14 cellular contexts compared by ENCODE assay signal in genomic region chr14:103090481-103091020, GRCh38. TPM values are rescaled to one million over a fixed set of nuclear protein-coding genes. Genes with fewer than 3 reads are reported as not detected.
A peak's percentile ranks its signal among the peaks of the same experiment; 100 is the strongest.
DNase-seq lines count a peak whose midpoint lies in the region; TF ChIP-seq lines count a peak whose summit lies in the region.
"Had no signal": no experiment of that assay in that cellular context is flagged by ENCODE, and none has a peak within 500 bp of the region (broad histone marks: within the 10 kb centered on the region; RNA-seq: fewer than 3 reads in every experiment).

No MANE protein-coding gene starts in this region.

- H3K4me2 ChIP-seq in OCI-LY1 (ENCODE audit: low read length), result peak overlapping the region; percentile 77; the same call in 1 of the 2 replicates
- H3K4me2 ChIP-seq in osteoblast (ENCODE audit: insufficient read depth, low read length), result peak overlapping the region; percentile 74

- in situ Hi-C loops in brain microvascular endothelial cell (cut with HindIII; ENCODE audit: low pct_ligation_motif_present, low sequenced_read_pairs), result no loop called here

- H4K20me1 ChIP-seq in OCI-LY1 (ENCODE audit: insufficient read depth, low read length), result no peaks in the 10 kb centered on the region
- no peaks in the 10 kb centered on the region for H4K20me1 ChIP-seq in osteoblast (ENCODE audit: insufficient read depth, low read length)

- H3K9ac ChIP-seq in OCI-LY1 (ENCODE audit: low read length) (no peak overlapping the region), colonic mucosa (ENCODE audit: low read depth in 2 of 2, low read length in 2 of 2) (peak overlapping the region; percentile 5 to 24)

- H3K4me3 Mint-ChIP-seq in activated CD4-positive, alpha-beta T cell treated with anti-CD3 and anti-CD28 coated beads, Interleukin-2, amount 10 ng/mL, durations not matched to agents 7 days and 5 days, result peak overlapping the region; percentile 43

- H3K27ac Mint-ChIP-seq in activated CD4-positive, alpha-beta T cell treated with anti-CD3 and anti-CD28 coated beads, Interleukin-2, amount 10 ng/mL, durations not matched to agents 7 days and 5 days, result no peak overlapping the region

- peaks cover 10% of the 10 kb centered on the region for H3K4me1 ChIP-seq in OCI-LY1 (ENCODE audit: insufficient read depth, low read length, severe bottlenecking)
- H3K4me1 ChIP-seq in colonic mucosa, result peaks cover 20% of the 10 kb centered on the region
- no peaks in the 10 kb centered on the region for H3K4me1 ChIP-seq in osteoblast (ENCODE audit: insufficient read depth, low read length)

- H3K27ac ChIP-seq in OCI-LY1 (ENCODE audit: low read depth, low read length, poor library complexity, severe bottlenecking), result no peak overlapping the region
- H3K27ac ChIP-seq in colonic mucosa, result no peak overlapping the region
- no peak overlapping the region for H3K27ac ChIP-seq in osteoblast (ENCODE audit: low read depth, low read length)
- no peak overlapping the region for H3K27ac ChIP-seq in brain microvascular endothelial cell

- H3K9me3 Mint-ChIP-seq in activated CD4-positive, alpha-beta T cell treated with anti-CD3 and anti-CD28 coated beads, Interleukin-2, amount 10 ng/mL, durations not matched to agents 7 days and 5 days, result no peaks in the 10 kb centered on the region

- no peaks in the 10 kb centered on the region for H3F3A ChIP-seq in OCI-LY1 (ENCODE audit: insufficient read depth, low read length)

- peaks cover 1% of the 10 kb centered on the region for H3K27me3 Mint-ChIP-seq in activated CD4-positive, alpha-beta T cell treated with anti-CD3 and anti-CD28 coated beads, Interleukin-2, amount 10 ng/mL, durations not matched to agents 7 days and 5 days

- peaks cover 3% of the 10 kb centered on the region for H3K4me1 Mint-ChIP-seq in activated CD4-positive, alpha-beta T cell treated with anti-CD3 and anti-CD28 coated beads, Interleukin-2, amount 10 ng/mL, durations not matched to agents 7 days and 5 days

- H3K36me3 ChIP-seq in OCI-LY1 (ENCODE audit: insufficient read depth, low read length) (no peaks in the 10 kb centered on the region), colonic mucosa (no peaks in the 10 kb centered on the region), osteoblast (ENCODE audit: insufficient read depth, low read length) (no peaks in the 10 kb centered on the region), brain microvascular endothelial cell (replicated peaks) (no peaks in the 10 kb centered on the region)
- H3K36me3 ChIP-seq: Peyer's patch had no signal

- no peaks in the 10 kb centered on the region for H3K36me3 Mint-ChIP-seq in activated CD4-positive, alpha-beta T cell treated with anti-CD3 and anti-CD28 coated beads, Interleukin-2, amount 10 ng/mL, durations not matched to agents 7 days and 5 days (ENCODE audit: low read depth)

- H3K27me3 ChIP-seq in OCI-LY1 (ENCODE audit: insufficient read depth, low read length) (peaks cover 6% of the 10 kb centered on the region; the same call in 1 of the 2 replicates), colonic mucosa (peaks cover 4% of the 10 kb centered on the region), osteoblast (ENCODE audit: insufficient read depth, low read length) (no peaks in the 10 kb centered on the region), brain microvascular endothelial cell (replicated peaks) (no peaks in the 10 kb centered on the region)
- H3K27me3 ChIP-seq: Peyer's patch had no signal

- peak overlapping the region; percentile 54 for H3K4me3 ChIP-seq in OCI-LY1 (ENCODE audit: low read depth, low read length, poor library complexity, severe bottlenecking)
- H3K4me3 ChIP-seq in colonic mucosa, result no peak overlapping the region
- peak overlapping the region; percentile 65 for H3K4me3 ChIP-seq in osteoblast (ENCODE audit: insufficient read depth, low read length)
- H3K4me3 ChIP-seq in brain microvascular endothelial cell (ENCODE audit: low read depth, low read length), result no peak overlapping the region

- intact Hi-C loops in colonic mucosa (cut with DNase I), result no loop called here

- H2AFZ ChIP-seq in OCI-LY1 (ENCODE audit: low read length) (no peak overlapping the region), osteoblast (ENCODE audit: low read length) (no peak overlapping the region)

- no peaks in the 10 kb centered on the region for H3K9me2 ChIP-seq in OCI-LY1 (ENCODE audit: low read depth, low read length)

- H3K79me2 ChIP-seq in OCI-LY1 (ENCODE audit: insufficient read depth, low read length), result no peaks in the 10 kb centered on the region
- no peaks in the 10 kb centered on the region for H3K79me2 ChIP-seq in osteoblast (ENCODE audit: insufficient read depth, low read length)

- POLR2A ChIA-PET in activated CD4-positive, alpha-beta T cell treated with anti-CD3 and anti-CD28 coated beads, Interleukin-2, amount 10 ng/mL, durations not matched to agents 7 days and 5 days (lab: Charles Lee), result no interaction called here

- H3K9me3 ChIP-seq in OCI-LY1 (ENCODE audit: low read length) (no peaks in the 10 kb centered on the region), colonic mucosa (no peaks in the 10 kb centered on the region), osteoblast (ENCODE audit: low read depth, low read length) (no peaks in the 10 kb centered on the region)
- H3K9me3 ChIP-seq: Peyer's patch had no signal

- TF ChIP-seq CTCF in OCI-LY1 (IDR thresholded peaks at IDR 0.05; ENCODE audit: low read length), result no peak
- TF ChIP-seq CTCF in colonic mucosa (IDR thresholded peaks at IDR 0.05), result no peak
- TF ChIP-seq CTCF in osteoblast (IDR thresholded peaks at IDR 0.05; ENCODE audit: extremely low read depth, low read depth, low read length), result no peak
- no peak for TF ChIP-seq CTCF in brain microvascular endothelial cell (IDR thresholded peaks at IDR 0.05; ENCODE audit: low read depth, low read length, missing control alignments)

- no peak for DNase-seq in activated CD4-positive, alpha-beta T cell treated with anti-CD3 and anti-CD28 coated beads, Interleukin-2, amount 10 ng/mL, durations not matched to agents 7 days and 5 days
- DNase-seq in activated CD4-positive, alpha-beta T cell treated with anti-CD3 and anti-CD28 coated beads for 1 hour, result no peak
- DNase-seq in colonic mucosa, result no peak
- DNase-seq in osteoblast (ENCODE audit: insufficient read length, low spot score, missing footprints), result no peak
- DNase-seq in nucleus accumbens (lab: John Stamatoyannopoulos, UW), result no peak
- DNase-seq in brain microvascular endothelial cell, result no peak
- DNase-seq in NK-92 (lab: John Stamatoyannopoulos, UW; ENCODE audit: unreplicated experiment), result no peak
- DNase-seq: NCI-H2227 treated with DMSO at 0.1 percent for 48 hours, Peyer's patch had no signal

- CTCF ChIA-PET in activated CD4-positive, alpha-beta T cell treated with anti-CD3 and anti-CD28 coated beads, Interleukin-2, amount 10 ng/mL, durations not matched to agents 7 days and 5 days (lab: Charles Lee), result interaction anchor here (0.7 kb wide), 2 partner anchors 15 to 397 kb away, joined by 3 to 4 read pairs; no protein-coding TSS in a partner anchor

RNA-seq across cellular contexts. Expression of gene EXOC3L4, which starts 4.0 kb away (rescaled TPM):
- not detected for total RNA-seq in activated CD4-positive, alpha-beta T cell treated with anti-CD3 and anti-CD28 coated beads, Interleukin-2, amount 10 ng/mL, durations not matched to agents 7 days and 5 days
- 10 to 100 TPM; 11.3 to 15.6 TPM for total RNA-seq in colonic mucosa
- 0.29 TPM in 1 of 2 replicates, not detected in the other for total RNA-seq in osteoblast
- total RNA-seq: M059J; T-helper 2 cell treated with Interferon-gamma antibody and Interleukin-4, amounts not matched to agents 100 ng/mL and 5 ng/mL, for 36 hours had no signal

RNA-seq across cellular contexts. Expression of gene LBHD2, which starts 6.5 kb away (rescaled TPM):
- total RNA-seq in activated CD4-positive, alpha-beta T cell treated with anti-CD3 and anti-CD28 coated beads, Interleukin-2, amount 10 ng/mL, durations not matched to agents 7 days and 5 days, result not detected
- not detected for total RNA-seq in colonic mucosa
- not detected in 2 replicates for total RNA-seq in osteoblast
- total RNA-seq: kidney epithelial cell; M059J; Peyer's patch; T-helper 2 cell treated with Interferon-gamma antibody and Interleukin-4, amounts not matched to agents 100 ng/mL and 5 ng/mL, for 36 hours; urinary bladder had no signal

RNA-seq across cellular contexts. Expression of gene TNFAIP2, which starts 32.7 kb away (rescaled TPM):
- under 1 TPM in 1 of 2 experiments, not detected in 1; 0.60 TPM for total RNA-seq in activated CD4-positive, alpha-beta T cell treated with anti-CD3 and anti-CD28 coated beads, Interleukin-2, amount 10 ng/mL, durations not matched to agents 7 days and 5 days
- total RNA-seq in colonic mucosa (10 to 100 TPM; 10.5 to 26.9 TPM), osteoblast (41.3 and 60.1 TPM in 2 replicates)

RNA-seq across cellular contexts. Expression of gene CDC42BPB, which starts 33.2 kb away (rescaled TPM):
- total RNA-seq in activated CD4-positive, alpha-beta T cell treated with anti-CD3 and anti-CD28 coated beads, Interleukin-2, amount 10 ng/mL, durations not matched to agents 7 days and 5 days, result 1 to 10 TPM in 1 of 2 experiments, under 1 TPM in 1; 0.81 to 1.1 TPM
- total RNA-seq in colonic mucosa (10 to 100 TPM; 67.9 to 83.8 TPM), osteoblast (99.9 and 118 TPM in 2 replicates)

Comparison
In these comparisons a context has a peak if more than half of its experiments do, and no peak if none do; other contexts are left out.
1. H3K4me3 ChIP-seq: peak in OCI-LY1 (single experiment) and osteoblast (single experiment); none in colonic mucosa (single experiment) and brain microvascular endothelial cell (single experiment).
2. RNA of gene TNFAIP2, which starts 32.7 kb away (total RNA-seq): 41.3 to 60.1 TPM in osteoblast and 10.5 to 26.9 TPM in colonic mucosa; 0.60 TPM in activated CD4-positive, alpha-beta T cell treated with anti-CD3 and anti-CD28 coated beads, Interleukin-2, amount 10 ng/mL, durations not matched to agents 7 days and 5 days; every median in the first group is over 4 times any median in the second.